Comparison of ENCODE assay signal across 11 cellular contexts in the genomic region with DNA sequence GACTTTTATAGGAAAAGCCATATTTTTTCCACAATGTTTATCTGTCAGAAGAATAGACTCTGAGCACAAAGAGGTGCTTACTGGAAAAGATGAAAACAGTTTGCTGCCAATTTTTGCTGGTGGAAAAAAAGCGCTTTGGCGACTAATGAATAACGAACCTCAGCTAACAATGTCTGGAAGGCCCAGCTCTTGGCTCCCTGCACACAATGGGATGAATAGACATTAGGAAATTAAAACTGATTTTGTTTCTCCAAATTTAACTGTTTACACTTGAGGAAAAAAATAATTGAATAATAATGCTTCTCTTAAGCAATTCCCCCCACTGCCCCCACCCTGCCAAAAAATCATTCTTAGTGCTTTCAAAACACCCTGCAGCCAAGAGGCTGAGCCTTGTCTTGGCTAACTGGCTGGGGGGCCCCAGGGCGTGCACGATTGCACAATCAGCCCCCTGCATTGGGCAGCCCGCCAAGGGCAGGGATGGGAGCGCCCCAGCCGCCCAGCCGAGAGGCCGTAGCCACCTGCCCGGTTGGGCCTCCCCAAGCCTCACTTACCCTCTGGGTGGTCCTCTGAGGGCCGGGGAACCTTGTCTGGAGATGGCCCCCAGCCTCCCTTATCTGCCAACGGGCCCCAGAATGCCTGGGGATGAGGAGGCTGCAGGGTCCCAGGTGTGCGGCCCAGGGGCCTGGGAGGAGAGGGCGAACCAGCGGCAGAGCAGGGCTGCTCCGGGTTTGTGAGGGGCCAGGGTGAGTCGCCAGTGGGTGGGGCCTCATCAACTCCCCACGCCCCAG. TPM values are rescaled to one million over a fixed set of nuclear protein-coding genes. Genes with fewer than 3 reads are reported as not detected.
A peak's percentile ranks its signal among the peaks of the same experiment; 100 is the strongest.
DNase-seq lines count a peak whose midpoint lies in the region; ATAC-seq and TF ChIP-seq lines count a peak whose summit lies in the region.
"Had no signal": no experiment of that assay in that cellular context is flagged by ENCODE, and none has a peak within 500 bp of the region (broad histone marks: within the 10 kb centered on the region; RNA-seq: fewer than 3 reads in every experiment).

No MANE protein-coding gene starts in this region.

- TF ChIP-seq CTCF in vagina (IDR thresholded peaks at IDR 0.05) (no peak), type B pancreatic cell (conservative IDR thresholded peaks at IDR 0.05) (no peak)

- no peaks in the 10 kb centered on the region for H3K36me3 Mint-ChIP-seq in type B pancreatic cell

- TF ChIP-seq POLR2A in vagina (IDR thresholded peaks at IDR 0.05): no peak

- no peaks in the 10 kb centered on the region for H3K9me3 Mint-ChIP-seq in type B pancreatic cell
- H3K9me3 Mint-ChIP-seq: central memory CD8-positive, alpha-beta T cell had no signal

- ATAC-seq in esophagus mucosa: peak; percentile 1
- ATAC-seq in GM18873 (IDR thresholded peaks at IDR 0.05; ENCODE audit: low FRiP score, unreplicated experiment): no peak

- H3K27me3 ChIP-seq in vagina: no peaks in the 10 kb centered on the region
- H3K27me3 ChIP-seq: spleen had no signal

- no peak overlapping the region for H3K4me3 ChIP-seq in vagina
- H3K4me3 ChIP-seq: spleen had no signal

- H3K9me3 ChIP-seq in vagina: no peaks in the 10 kb centered on the region
- H3K9me3 ChIP-seq: spleen had no signal

- H3K27ac ChIP-seq in vagina: peak overlapping the region; percentile 69

- H3K4me1 ChIP-seq in vagina: peaks cover 78% of the 10 kb centered on the region

- H3K27ac Mint-ChIP-seq in type B pancreatic cell: no peak overlapping the region

- no peaks in the 10 kb centered on the region for H3K27me3 Mint-ChIP-seq in type B pancreatic cell
- H3K27me3 Mint-ChIP-seq: central memory CD8-positive, alpha-beta T cell had no signal

- DNase-seq in activated CD8-positive, alpha-beta memory T cell treated with anti-CD3 and anti-CD28 coated beads, Interleukin-2, amount 50 U/mL, for 4 hours: peak; percentile 13
- no peak for DNase-seq in activated CD8-positive, alpha-beta memory T cell treated with anti-CD3 and anti-CD28 coated beads for 24 hours
- DNase-seq in midbrain (lab: John Stamatoyannopoulos, UW): peak; percentile 45
- no peak for DNase-seq in vagina (ENCODE audit: extremely low spot score in 2 of 2)
- DNase-seq in SHP77 treated with DMSO at 0.1 percent for 48 hours (lab: John Stamatoyannopoulos, UW): no peak
- DNase-seq in type B pancreatic cell (ENCODE audit: extremely low spot score, unreplicated experiment): no peak
- DNase-seq: RPMI8226, spleen had no signal

- intact Hi-C loops in vagina (cut with DNase I): no loop called here

- H3K4me1 Mint-ChIP-seq in type B pancreatic cell (ENCODE audit: unreplicated experiment): no peaks in the 10 kb centered on the region

- peaks cover 0 to 10% of the 10 kb centered on the region in 2 donors for H3K36me3 ChIP-seq in vagina

- H3K4me3 Mint-ChIP-seq in type B pancreatic cell: no peak overlapping the region
- H3K4me3 Mint-ChIP-seq: central memory CD8-positive, alpha-beta T cell had no signal

RNA-seq across cellular contexts. Expression of gene CEBPG, which starts 16.8 kb away (rescaled TPM):
- total RNA-seq in esophagus mucosa (26.5 TPM), vagina (20.9 TPM), type B pancreatic cell (ENCODE audit: low replicate concordance) (28.7 and 30.1 TPM in 2 replicates)

Comparison
In these comparisons a context has a peak if more than half of its experiments do, and no peak if none do; other contexts are left out.
1. DNase-seq: peak in activated CD8-positive, alpha-beta memory T cell treated with anti-CD3 and anti-CD28 coated beads, Interleukin-2, amount 50 U/mL, for 4 hours (single experiment) and midbrain (single experiment); none in activated CD8-positive, alpha-beta memory T cell treated with anti-CD3 and anti-CD28 coated beads for 24 hours (single experiment), vagina (0 of 2), SHP77 treated with DMSO at 0.1 percent for 48 hours (single experiment) and type B pancreatic cell (single experiment).